In the genomic region with DNA sequence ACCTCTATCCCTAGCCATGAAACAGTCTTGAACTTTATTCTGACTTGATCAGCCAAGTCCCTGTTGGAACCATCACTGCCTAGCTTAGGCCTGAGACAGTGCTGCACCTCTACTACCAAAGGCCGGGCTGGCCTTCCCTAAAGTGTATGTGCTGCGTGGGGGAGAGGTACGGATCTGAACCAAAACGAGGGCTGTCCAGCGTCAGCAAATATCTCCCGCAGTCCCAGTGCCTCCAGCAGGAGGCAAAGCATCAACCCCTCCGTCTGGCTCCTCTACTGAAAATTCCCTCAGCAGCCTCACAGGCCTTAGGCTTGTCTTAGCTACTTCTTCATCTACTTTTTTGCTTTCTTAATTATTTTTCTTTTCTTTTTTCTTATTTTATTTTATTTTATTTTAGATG, we compare ENCODE assay signal across 11 cellular contexts. TPM values are rescaled to one million over a fixed set of nuclear protein-coding genes. Genes with fewer than 3 reads are reported as not detected.
"Had no signal": no experiment of that assay in that cellular context is flagged by ENCODE, and none has a peak within 500 bp of the region (broad histone marks: within the 10 kb centered on the region; RNA-seq: fewer than 3 reads in every experiment).

No MANE protein-coding gene starts in this region.

- H3K27ac ChIP-seq: cardiac muscle cell, colonic mucosa, neutrophil, testis had no signal

- H3K4me3 ChIP-seq: cardiac muscle cell, colonic mucosa, lung, testis had no signal

- ATAC-seq: activated T-cell treated with anti-CD3 and anti-CD28 coated beads, Interleukin-2, amount 50 U/mL, for 72 hours; naive thymus-derived CD4-positive, alpha-beta T cell had no signal

- H3K36me3 ChIP-seq: cardiac muscle cell, colonic mucosa, neutrophil had no signal

- H3K27me3 ChIP-seq: cardiac muscle cell, colonic mucosa, neutrophil, testis had no signal

- H3K9me3 ChIP-seq: colonic mucosa, neutrophil, testis had no signal

- DNase-seq: activated CD4-positive, alpha-beta memory T cell treated with anti-CD3 and anti-CD28 coated beads for 36 hours; activated naive CD4-positive, alpha-beta T cell treated with Interleukin-2 at 50 U/mL for 16 hours; activated T-cell treated with anti-CD3 and anti-CD28 coated beads, Interleukin-2, amount 50 U/mL, for 72 hours; colonic mucosa; naive thymus-derived CD4-positive, alpha-beta T cell; stimulated activated CD4-positive, alpha-beta T cell treated with anti-CD3 and anti-CD28 coated beads, Interleukin-4, amount 100 ng/mL, for 24 hours; T-helper 9 cell; testis had no signal

- H3K4me1 ChIP-seq: colonic mucosa, testis had no signal

RNA-seq across cellular contexts. Expression of a gene that starts 33.3 kb away (rescaled TPM):
- total RNA-seq: activated CD4-positive, alpha-beta memory T cell treated with anti-CD3 and anti-CD28 coated beads for 36 hours had no signal
